In genomic region chr4:33061727-33062126, GRCh38 we compare ENCODE assay signal across 22 cellular contexts.
DNase-seq lines count a peak whose midpoint lies in the region; ATAC-seq, FAIRE-seq and TF ChIP-seq lines count a peak whose summit lies in the region.
"Had no signal": no experiment of that assay in that cellular context is flagged by ENCODE, and none has a peak within 500 bp of the region (broad histone marks: within the 10 kb centered on the region; RNA-seq: fewer than 3 reads in every experiment).

No MANE protein-coding gene starts in this region.

- no peak overlapping the region for H3K4me2 ChIP-seq in astrocyte (ENCODE audit: low read length)
- no peak overlapping the region for H3K4me2 ChIP-seq in trophoblast cell (ENCODE audit: low read length)
- H3K4me2 ChIP-seq: BLaER1, GM23338 had no signal

- no peaks in the 10 kb centered on the region for H3K9me3 ChIP-seq in astrocyte (ENCODE audit: insufficient read depth, low read depth, low read length)
- H3K9me3 ChIP-seq in trophoblast cell (ENCODE audit: insufficient read depth, low read depth, low read length), result no peaks in the 10 kb centered on the region
- H3K9me3 ChIP-seq: BLaER1, Caco-2 had no signal

- H3K27ac Mint-ChIP-seq in astrocyte (ENCODE audit: unreplicated experiment) (peak overlapping the region; percentile 12), endothelial cell (ENCODE audit: unreplicated experiment) (no peak overlapping the region)
- H3K27ac Mint-ChIP-seq: B cell; CD4-positive, CD25-positive, alpha-beta regulatory T cell; CD8-positive, alpha-beta T cell; GM23338; H9 had no signal

- H3K27me3 Mint-ChIP-seq in astrocyte (ENCODE audit: low read depth, unreplicated experiment) (no peaks in the 10 kb centered on the region), endothelial cell (ENCODE audit: unreplicated experiment) (no peaks in the 10 kb centered on the region)
- H3K27me3 Mint-ChIP-seq: B cell; CD4-positive, CD25-positive, alpha-beta regulatory T cell had no signal

- no peak overlapping the region for H2BK120ac ChIP-seq in trophoblast cell (ENCODE audit: insufficient read depth, low read length, poor library complexity)

- H2BK5ac ChIP-seq in trophoblast cell (ENCODE audit: low read depth, low read length, poor library complexity), result no peak overlapping the region

- H3K79me2 ChIP-seq in astrocyte (ENCODE audit: insufficient read depth, low read length), result no peaks in the 10 kb centered on the region
- H3K79me2 ChIP-seq in trophoblast cell (ENCODE audit: control insufficient read depth, insufficient read depth, low read length, poor library complexity), result no peaks in the 10 kb centered on the region

- H2AFZ ChIP-seq in astrocyte (ENCODE audit: low read depth, low read length), result no peak overlapping the region
- H2AFZ ChIP-seq in trophoblast cell (ENCODE audit: insufficient read depth, low read length, poor library complexity), result no peak overlapping the region
- H2AFZ ChIP-seq: GM23338 had no signal

- H3K36me3 ChIP-seq in astrocyte (ENCODE audit: insufficient read depth, low read length) (no peaks in the 10 kb centered on the region), trophoblast cell (ENCODE audit: control insufficient read depth in 1 of 2, insufficient read depth in 2 of 2, low read length in 2 of 2) (no peaks in the 10 kb centered on the region)
- H3K36me3 ChIP-seq: BLaER1 had no signal

- no peak overlapping the region for H4K8ac ChIP-seq in trophoblast cell (ENCODE audit: low read depth, low read length)

- TF ChIP-seq CTCF in astrocyte (IDR thresholded peaks at IDR 0.05; ENCODE audit: insufficient read depth, low read depth, low read length), result no peak
- TF ChIP-seq CTCF in endothelial cell (IDR thresholded peaks at IDR 0.05; ENCODE audit: unreplicated experiment), result no peak

- no peaks in the 10 kb centered on the region for H3K36me3 Mint-ChIP-seq in astrocyte (ENCODE audit: low read depth, unreplicated experiment)
- H3K36me3 Mint-ChIP-seq in endothelial cell (ENCODE audit: low read depth, unreplicated experiment), result no peaks in the 10 kb centered on the region
- H3K36me3 Mint-ChIP-seq: CD4-positive, CD25-positive, alpha-beta regulatory T cell; CD8-positive, alpha-beta T cell had no signal

- H3K9me3 Mint-ChIP-seq in astrocyte (ENCODE audit: unreplicated experiment) (no peaks in the 10 kb centered on the region), endothelial cell (ENCODE audit: unreplicated experiment) (no peaks in the 10 kb centered on the region)
- H3K9me3 Mint-ChIP-seq: GM23338, H9 had no signal

- DNase-seq in NCI-H82 (lab: John Stamatoyannopoulos, UW), result peak; percentile 26
- DNase-seq in NCI-H82 treated with DMSO at 0.1 percent for 48 hours (lab: John Stamatoyannopoulos, UW; ENCODE audit: unreplicated experiment), result no peak
- peak; percentile 53 for DNase-seq in NCI-H524 treated with DMSO at 0.1 percent for 48 hours (lab: John Stamatoyannopoulos, UW)
- no peak for DNase-seq in astrocyte (ENCODE audit: low read depth)
- DNase-seq in trophoblast cell, result no peak
- DNase-seq in endothelial cell (ENCODE audit: low spot score), result no peak
- DNase-seq: Caco-2; CD8-positive, alpha-beta T cell; DMS153; DND-41; H9 had no signal

- H4K91ac ChIP-seq in trophoblast cell (ENCODE audit: low read depth, low read length), result no peak overlapping the region

- no peak overlapping the region for H3K4me3 ChIP-seq in astrocyte (ENCODE audit: insufficient read depth, low read depth, low read length)
- no peak overlapping the region for H3K4me3 ChIP-seq in trophoblast cell (ENCODE audit: low read depth, low read length)
- H3K4me3 ChIP-seq: BLaER1, GM23338 had no signal

- H2BK12ac ChIP-seq in trophoblast cell (ENCODE audit: low read length), result peak overlapping the region; percentile 71

- ATAC-seq in GM21717 (IDR thresholded peaks at IDR 0.05; ENCODE audit: unreplicated experiment) (no peak), HG02970 (IDR thresholded peaks at IDR 0.05; ENCODE audit: low FRiP score, unreplicated experiment) (no peak)
- ATAC-seq: CD8-positive, alpha-beta T cell had no signal

- H3K27ac ChIP-seq in astrocyte (ENCODE audit: low read depth, low read length) (no peak overlapping the region), trophoblast cell (ENCODE audit: low read depth, low read length) (no peak overlapping the region)
- H3K27ac ChIP-seq: 22Rv1, BLaER1, C4-2B had no signal

- no peak overlapping the region for H3K18ac ChIP-seq in trophoblast cell (ENCODE audit: low read length)

- H2AK5ac ChIP-seq in trophoblast cell (ENCODE audit: low read length), result no peak overlapping the region

- peaks cover 30% of the 10 kb centered on the region for H3K4me1 Mint-ChIP-seq in astrocyte (ENCODE audit: low read depth, unreplicated experiment)
- H3K4me1 Mint-ChIP-seq in endothelial cell (ENCODE audit: unreplicated experiment), result peaks cover 5% of the 10 kb centered on the region
- H3K4me1 Mint-ChIP-seq: B cell; CD4-positive, CD25-positive, alpha-beta regulatory T cell had no signal

- H3K14ac ChIP-seq in trophoblast cell (ENCODE audit: low read length), result no peak overlapping the region

- no peaks in the 10 kb centered on the region for H3K27me3 ChIP-seq in astrocyte (ENCODE audit: insufficient read depth, low read length)
- H3K27me3 ChIP-seq in trophoblast cell (ENCODE audit: insufficient read depth, low read length), result no peaks in the 10 kb centered on the region
- H3K27me3 ChIP-seq: BLaER1 had no signal

- H3K9ac ChIP-seq in astrocyte (ENCODE audit: low read length) (no peak overlapping the region), trophoblast cell (ENCODE audit: low read length) (no peak overlapping the region)
- H3K9ac ChIP-seq: BLaER1 had no signal

- H3K4ac ChIP-seq in trophoblast cell (ENCODE audit: low read depth, low read length), result no peak overlapping the region

- H3K4me1 ChIP-seq in astrocyte (ENCODE audit: insufficient read depth, low read length) (peaks cover 14% of the 10 kb centered on the region), trophoblast cell (ENCODE audit: control insufficient read depth in 1 of 2, insufficient read depth in 2 of 2, low read length in 2 of 2) (peaks cover 2% of the 10 kb centered on the region in 2 experiments)
- H3K4me1 ChIP-seq: BLaER1, Caco-2 had no signal

- H3K23ac ChIP-seq in trophoblast cell (ENCODE audit: low read length), result no peak overlapping the region

- H3K4me3 Mint-ChIP-seq in astrocyte (ENCODE audit: unreplicated experiment) (no peak overlapping the region), endothelial cell (ENCODE audit: unreplicated experiment) (no peak overlapping the region)
- H3K4me3 Mint-ChIP-seq: B cell; CD4-positive, CD25-positive, alpha-beta regulatory T cell; CD8-positive, alpha-beta T cell; GM23338; H9 had no signal

- no peak for FAIRE-seq in astrocyte (lab: Jason Lieb, UNC)
- FAIRE-seq: A204.1, G401.6, GM12892 had no signal

- H3K79me1 ChIP-seq in trophoblast cell (ENCODE audit: low read length), result peaks cover 5% of the 10 kb centered on the region

- H4K20me1 ChIP-seq in astrocyte (ENCODE audit: insufficient read depth, low read length), result no peaks in the 10 kb centered on the region
- H4K20me1 ChIP-seq: BLaER1 had no signal

- no peak overlapping the region for H4K12ac ChIP-seq in trophoblast cell (ENCODE audit: low read depth, low read length)

Comparison
In these comparisons a context has a peak if more than half of its experiments do, and no peak if none do; other contexts are left out.
1. DNase-seq: peak in NCI-H82 (single experiment) and NCI-H524 treated with DMSO at 0.1 percent for 48 hours (single experiment); none in NCI-H82 treated with DMSO at 0.1 percent for 48 hours (single experiment), astrocyte (single experiment), trophoblast cell (0 of 2) and endothelial cell (single experiment).